8 cellular contexts compared by ENCODE assay signal in the genomic region with DNA sequence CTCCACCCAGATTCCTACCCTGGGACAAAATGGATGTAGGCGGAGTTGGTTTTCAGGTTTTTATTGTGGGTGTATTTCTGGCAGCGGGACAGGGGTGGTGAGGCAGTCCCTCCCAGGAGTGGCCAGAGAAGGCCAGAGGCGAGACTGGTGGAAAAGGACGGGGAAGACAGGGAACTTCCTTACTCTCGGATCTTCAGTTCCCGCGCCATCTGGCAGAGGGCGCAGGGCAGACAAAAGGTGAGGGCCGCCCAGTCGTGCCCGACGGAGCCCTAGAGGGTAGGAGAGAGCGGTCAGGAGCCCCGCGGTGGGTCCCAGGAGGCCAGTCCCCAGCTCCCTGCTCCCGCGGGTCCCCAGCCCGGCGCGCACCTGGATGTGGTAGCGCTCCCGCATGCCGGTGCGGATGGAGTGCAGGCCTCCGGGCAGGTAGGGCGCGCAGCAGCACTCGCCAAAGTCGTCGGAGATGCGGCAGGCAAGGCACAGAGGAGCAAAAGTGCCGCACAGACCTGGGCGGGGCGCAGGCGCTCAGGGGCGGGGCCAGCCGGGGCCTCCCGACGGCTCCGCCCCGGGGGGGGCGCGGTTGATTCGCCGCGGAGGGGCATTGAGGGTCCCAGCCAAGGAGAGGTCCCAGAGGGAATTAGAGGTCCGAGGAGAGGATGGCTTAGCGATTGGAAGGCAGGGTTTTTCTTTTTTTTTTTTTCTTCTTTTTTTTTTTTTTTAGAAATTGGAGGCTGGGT. TPM values are rescaled to one million over a fixed set of nuclear protein-coding genes. Genes with fewer than 3 reads are reported as not detected.
DNase-seq lines count a peak whose midpoint lies in the region; ATAC-seq and TF ChIP-seq lines count a peak whose summit lies in the region.

No MANE protein-coding gene starts in this region.

- H3K9me3 ChIP-seq in left lung = no peaks in the 10 kb centered on the region

- ATAC-seq in left lung = peak; percentile 93
- no peak for ATAC-seq in GM18873 (IDR thresholded peaks at IDR 0.05; ENCODE audit: low FRiP score, unreplicated experiment)

- peak overlapping the region; percentile 26 to 44 for H3K4me3 ChIP-seq in left lung

- TF ChIP-seq CTCF in left lung (IDR thresholded peaks at IDR 0.05) = peak in 1 of 2 donors; percentile 48

- no peaks in the 10 kb centered on the region for H3K36me3 ChIP-seq in left lung

- H3K27ac ChIP-seq in left lung = no peak overlapping the region

- H3K4me1 ChIP-seq in left lung = peaks cover 0 to 12% of the 10 kb centered on the region in 2 donors

- peaks cover 9 to 85% of the 10 kb centered on the region in 2 donors for H3K27me3 ChIP-seq in left lung

- peak; percentile 77 for DNase-seq in AG08395 (ENCODE audit: low spot score)
- DNase-seq in H4 (ENCODE audit: low spot score) = peak; percentile 74
- DNase-seq in NCI-H2196 treated with DMSO at 0.1 percent for 48 hours (lab: John Stamatoyannopoulos, UW; ENCODE audit: unreplicated experiment) = peak; percentile 82
- DNase-seq in activated CD4-positive, CD25-positive, alpha-beta regulatory T cell treated with anti-CD3 and anti-CD28 coated beads, Interleukin-2, amount 50 U/mL, for 16 hours (ENCODE audit: low read depth, low spot score) = peak; percentile 13
- DNase-seq in cerebellum (ENCODE audit: low spot score) = peak; percentile 46
- peak; percentile 65 to 91 for DNase-seq in left lung
- DNase-seq in stimulated activated CD4-positive, alpha-beta T cell treated with anti-CD3 and anti-CD28 coated beads, Interleukin-4, amount 100 ng/mL, for 48 hours (ENCODE audit: low read depth in 2 of 2) = peak; percentile 54 to 58

- intact Hi-C loops in left lung (cut with DNase I) = no loop called here

RNA-seq across cellular contexts. Expression of a gene that starts 3.0 kb away (rescaled TPM):
- 1.0 TPM in 1 of 2 replicates, not detected in the other for total RNA-seq in H4 (2014; rRNA removed; shearing (Covaris generic))
- total RNA-seq in cerebellum = not detected
- total RNA-seq in left lung = 1 to 10 TPM; 1.2 to 3.2 TPM

RNA-seq across cellular contexts. Expression of a gene that starts 40.0 kb away (rescaled TPM):
- 0.68 and 1.2 TPM in 2 replicates for total RNA-seq in H4 (2014; rRNA removed; shearing (Covaris generic))
- total RNA-seq in cerebellum (13.0 TPM), left lung (1 to 10 TPM; 4.0 to 5.9 TPM)

RNA-seq across cellular contexts. Expression of a gene that starts 55.6 kb away (rescaled TPM):
- not detected in 2 replicates for total RNA-seq in H4 (2014; rRNA removed; shearing (Covaris generic))
- total RNA-seq in cerebellum (not detected), left lung (100 to 1,000 TPM; 162 to 257 TPM)

Comparison
In these comparisons a context has a peak if more than half of its experiments do, and no peak if none do; other contexts are left out.
1. DNase-seq: peak in every context shown above with its lines; median percentile 82 in NCI-H2196 treated with DMSO at 0.1 percent for 48 hours; 78 in left lung; 77 in AG08395; 74 in H4; 56 in stimulated activated CD4-positive, alpha-beta T cell treated with anti-CD3 and anti-CD28 coated beads, Interleukin-4, amount 100 ng/mL, for 48 hours; 46 in cerebellum; 13 in activated CD4-positive, CD25-positive, alpha-beta regulatory T cell treated with anti-CD3 and anti-CD28 coated beads, Interleukin-2, amount 50 U/mL, for 16 hours.
2. RNA of a gene that starts 55.6 kb away (total RNA-seq): 162 to 257 TPM in left lung; not detected in cerebellum (single experiment) and not detected in H4; every median in the first group is over 100 times any median in the second.